25 cellular contexts compared by ENCODE assay signal in the genomic region with DNA sequence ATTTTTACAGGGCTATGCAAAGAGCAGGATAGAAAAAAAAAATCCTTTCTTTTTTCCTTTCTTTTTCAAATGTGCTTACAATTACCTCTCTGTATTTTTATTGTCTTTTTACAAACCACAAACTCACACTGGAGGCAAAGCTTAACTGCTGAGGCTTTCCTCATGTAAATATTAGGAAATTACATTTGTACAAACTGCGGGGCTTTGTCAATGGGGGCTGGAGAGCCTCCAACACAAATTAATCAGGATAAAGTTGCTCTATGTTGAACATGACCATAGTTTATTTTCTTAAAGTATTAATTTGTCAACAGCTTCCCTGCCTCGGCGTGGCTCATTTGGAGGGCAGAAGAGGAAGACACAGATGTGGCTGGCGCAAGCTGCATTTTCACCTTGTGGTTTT.
DNase-seq lines count a peak whose midpoint lies in the region; TF ChIP-seq lines count a peak whose summit lies in the region.
"Had no signal": no experiment of that assay in that cellular context is flagged by ENCODE, and none has a peak within 500 bp of the region (broad histone marks: within the 10 kb centered on the region; RNA-seq: fewer than 3 reads in every experiment).

No MANE protein-coding gene starts in this region.

- H3K9ac ChIP-seq in HUES64 (ENCODE audit: low read depth, low read length) (peak overlapping the region; percentile 9; the same call in 1 of the 2 replicates), SK-N-MC (ENCODE audit: insufficient read length) (no peak overlapping the region), iPS-20b (ENCODE audit: low read depth, low read length) (peak overlapping the region; percentile 49; the same call in 1 of the 2 replicates), MM.1S (ENCODE audit: low read length) (no peak overlapping the region)

- H3K4me2 ChIP-seq in MM.1S (ENCODE audit: low read depth, low read length), result no peak overlapping the region
- H3K4me2 ChIP-seq: PC-9 had no signal

- peak overlapping the region; percentile 10; the same call in 1 of the 2 replicates for H3K4me3 ChIP-seq in HUES64 (ENCODE audit: low read length)
- peak overlapping the region; percentile 55 for H3K4me3 ChIP-seq in SK-N-MC
- H3K4me3 ChIP-seq in iPS-20b (ENCODE audit: low read length), result peak overlapping the region; percentile 10; the same call in 1 of the 2 replicates
- no peak overlapping the region for H3K4me3 ChIP-seq in MM.1S (ENCODE audit: low read length)
- H3K4me3 ChIP-seq: esophagus squamous epithelium, lung, PC-9, tibial nerve had no signal

- WGBS in HUES64, result 48% methylated on average over 3 of the region's 4 CpGs

- no peaks in the 10 kb centered on the region for H3K9me3 ChIP-seq in HUES64 (ENCODE audit: insufficient read depth, low read depth, low read length)
- no peaks in the 10 kb centered on the region for H3K9me3 ChIP-seq in SK-N-MC (ENCODE audit: low read depth, low read length)
- no peaks in the 10 kb centered on the region for H3K9me3 ChIP-seq in iPS-20b (ENCODE audit: insufficient read depth, low read depth, low read length)
- no peaks in the 10 kb centered on the region for H3K9me3 ChIP-seq in MM.1S (replicated peaks; ENCODE audit: insufficient read depth, low read length)
- H3K9me3 ChIP-seq: esophagus squamous epithelium, tibial nerve had no signal

- H3K27ac ChIP-seq in HUES64 (ENCODE audit: low read depth, low read length) (no peak overlapping the region; the same call in 1 of the 2 replicates), SK-N-MC (no peak overlapping the region), iPS-20b (ENCODE audit: low read length) (no peak overlapping the region), MM.1S (ENCODE audit: low read length) (no peak overlapping the region)
- H3K27ac ChIP-seq: esophagus squamous epithelium, foreskin keratinocyte, PC-9, tibial nerve had no signal

- no peaks in the 10 kb centered on the region for H3F3A ChIP-seq in MM.1S (ENCODE audit: insufficient read depth, low read length)

- H3K79me2 ChIP-seq in MM.1S (ENCODE audit: low read length), result no peaks in the 10 kb centered on the region

- no peak overlapping the region for H2AFZ ChIP-seq in MM.1S (ENCODE audit: low read length)
- H2AFZ ChIP-seq: PC-9 had no signal

- no peak for TF ChIP-seq CTCF in MM.1S (IDR thresholded peaks at IDR 0.05; ENCODE audit: low read length)

- H3K9me2 ChIP-seq in MM.1S (replicated peaks; ENCODE audit: insufficient read depth, low read length), result no peaks in the 10 kb centered on the region

- DNase-seq in H4 (ENCODE audit: low spot score) (peak; percentile 47), SK-N-MC (ENCODE audit: low read depth, low spot score) (peak; percentile 10), GM19238 (ENCODE audit: insufficient read length, low spot score) (no peak), NCI-H510A treated with DMSO at 0.1 percent for 48 hours (lab: John Stamatoyannopoulos, UW) (no peak), MM.1S (no peak)
- DNase-seq: activated CD4-positive, alpha-beta T cell treated with anti-CD3 and anti-CD28 coated beads, Interleukin-2, amount 50 U/mL, for 48 hours; activated CD4-positive, CD25-positive, alpha-beta regulatory T cell treated with anti-CD3 and anti-CD28 coated beads, Interleukin-2, amount 50 U/mL, for 72 hours; activated naive CD4-positive, alpha-beta T cell; activated naive CD8-positive, alpha-beta T cell treated with anti-CD3 and anti-CD28 coated beads, Interleukin-2, amount 50 U/mL, for 24 hours; activated T-cell treated with anti-CD3 and anti-CD28 coated beads, Interleukin-2, amount 50 U/mL, for 72 hours; central memory CD4-positive, alpha-beta T cell; esophagus squamous epithelium; foreskin keratinocyte; H7; immature natural killer cell; Kasumi-1; left cardiac atrium; naive thymus-derived CD8-positive, alpha-beta T cell; nucleus accumbens; PC-9; stimulated activated CD4-positive, alpha-beta T cell treated with anti-CD3 and anti-CD28 coated beads, Interleukin-4, amount 100 ng/mL, for 4 hours had no signal

- no peaks in the 10 kb centered on the region for H4K20me1 ChIP-seq in MM.1S (ENCODE audit: insufficient read depth, low read length)

- H3K36me3 ChIP-seq in HUES64 (ENCODE audit: insufficient read depth, low read length) (no peaks in the 10 kb centered on the region), SK-N-MC (ENCODE audit: insufficient read depth, low read length) (no peaks in the 10 kb centered on the region), iPS-20b (ENCODE audit: insufficient read depth, low read depth, low read length) (no peaks in the 10 kb centered on the region), MM.1S (replicated peaks; ENCODE audit: insufficient read depth, low read length) (no peaks in the 10 kb centered on the region)
- H3K36me3 ChIP-seq: esophagus squamous epithelium, tibial nerve had no signal

- H3K27me3 ChIP-seq in HUES64 (ENCODE audit: insufficient read depth, low read length) (peaks cover 26% of the 10 kb centered on the region; the same call in 1 of the 2 replicates), iPS-20b (ENCODE audit: insufficient read depth, low read length) (peaks cover 34% of the 10 kb centered on the region; the same call in 1 of the 2 replicates), MM.1S (replicated peaks; ENCODE audit: insufficient read depth, low read length) (no peaks in the 10 kb centered on the region)

- H3K4me1 ChIP-seq in HUES64 (ENCODE audit: insufficient read depth, low read length) (peaks cover 59% of the 10 kb centered on the region), iPS-20b (ENCODE audit: insufficient read depth, low read length) (peaks cover 48% of the 10 kb centered on the region), MM.1S (ENCODE audit: low read length) (no peaks in the 10 kb centered on the region)
- H3K4me1 ChIP-seq: esophagus squamous epithelium, foreskin keratinocyte had no signal

Comparison
In these comparisons a context has a peak if more than half of its experiments do, and no peak if none do; other contexts are left out.
1. DNase-seq: peak in H4 (single experiment) and SK-N-MC (single experiment); none in GM19238 (single experiment), NCI-H510A treated with DMSO at 0.1 percent for 48 hours (single experiment) and MM.1S (single experiment).
2. H3K9ac ChIP-seq: peak in HUES64 (single experiment) and iPS-20b (single experiment); none in SK-N-MC (single experiment) and MM.1S (single experiment).